Comparison of ENCODE assay signal across 14 cellular contexts in genomic region chr5:180467028-180467427, GRCh38. TPM values are rescaled to one million over a fixed set of nuclear protein-coding genes. Genes with fewer than 3 reads are reported as not detected.
DNase-seq lines count a peak whose midpoint lies in the region; ATAC-seq, FAIRE-seq and TF ChIP-seq lines count a peak whose summit lies in the region.
"Had no signal": no experiment of that assay in that cellular context is flagged by ENCODE, and none has a peak within 500 bp of the region (broad histone marks: within the 10 kb centered on the region; RNA-seq: fewer than 3 reads in every experiment).

No MANE protein-coding gene starts in this region.

- no peak overlapping the region for H3K27ac ChIP-seq in GM23338 (ENCODE audit: low read depth)
- H3K27ac ChIP-seq in small intestine (ENCODE audit: low read depth in 1 of 2, low read length in 1 of 2), result no peak overlapping the region
- no peak overlapping the region for H3K27ac ChIP-seq in Karpas-422 (ENCODE audit: low read length)
- H3K27ac ChIP-seq: esophagus muscularis mucosa, SJSA1 had no signal

- H3K9ac ChIP-seq in Karpas-422 (ENCODE audit: low read length), result no peak overlapping the region

- H3K4me1 ChIP-seq in GM23338 (ENCODE audit: insufficient read depth), result no peaks in the 10 kb centered on the region
- H3K4me1 ChIP-seq in small intestine (ENCODE audit: control insufficient read depth in 2 of 2, insufficient read depth in 1 of 2, low read depth in 1 of 2, low read length in 1 of 2), result peaks cover 0 to 2% of the 10 kb centered on the region in 2 donors
- H3K4me1 ChIP-seq in Karpas-422 (ENCODE audit: low read length), result no peaks in the 10 kb centered on the region

- H3F3A ChIP-seq in GM23338 (replicated peaks; ENCODE audit: low read depth), result no peaks in the 10 kb centered on the region; the same call in 1 of the 2 replicates

- H3K79me2 ChIP-seq in GM23338 (replicated peaks; ENCODE audit: insufficient read depth), result no peaks in the 10 kb centered on the region
- H3K79me2 ChIP-seq in Karpas-422 (ENCODE audit: low read length), result no peaks in the 10 kb centered on the region

- peaks cover 4% of the 10 kb centered on the region for H3K9me3 Mint-ChIP-seq in GM23338
- peaks cover 0 to 12% (median 5%) of the 10 kb centered on the region in 7 donors for H3K9me3 Mint-ChIP-seq in CD14-positive monocyte
- H3K9me3 Mint-ChIP-seq: activated T-helper 1 cell treated with anti-CD3 and anti-CD28 coated beads, Interleukin-12 subunit alpha, Interleukin-12 subunit beta, Interleukin-2, Interleukin-4 antibody, amounts not matched to agents 30 ng/mL and 10 ng/mL and 1 ng/mL, durations not matched to agents 14 hours and 24 hours and 36 hours had no signal

- TF ChIP-seq CTCF in GM23338 (conservative IDR thresholded peaks at IDR 0.05; ENCODE audit: low read depth in 2 of 2) (no peak), CD14-positive monocyte (IDR thresholded peaks at IDR 0.05) (no peak)

- H3K36me3 Mint-ChIP-seq in GM23338 (ENCODE audit: low read depth) (peaks cover 3% of the 10 kb centered on the region; the same call in 2 of the 3 replicates), CD14-positive monocyte (no peaks in the 10 kb centered on the region)

- ATAC-seq in GM23338, result no peak

- DNase-seq in GM23338 (ENCODE audit: low spot score) (no peak), RPMI7951 (ENCODE audit: low read depth) (peak; percentile 80), cardiac septum (ENCODE audit: low spot score) (peak; percentile 69), small intestine (peak; percentile 74), DMS153 treated with DMSO at 0.1 percent for 48 hours (lab: John Stamatoyannopoulos, UW; ENCODE audit: unreplicated experiment) (no peak), CD14-positive monocyte (ENCODE audit: low spot score) (no peak), NCI-H774 (lab: John Stamatoyannopoulos, UW) (no peak), Karpas-422 (no peak)
- DNase-seq: central memory CD4-positive, alpha-beta T cell; HFFc6; NCI-H446 had no signal

- H3K4me2 ChIP-seq in GM23338 (no peak overlapping the region), Karpas-422 (ENCODE audit: low read depth, low read length, poor library complexity, severe bottlenecking) (no peak overlapping the region)

- H3K4me3 Mint-ChIP-seq in GM23338 (no peak overlapping the region), CD14-positive monocyte (no peak overlapping the region)
- H3K4me3 Mint-ChIP-seq: activated T-helper 1 cell treated with anti-CD3 and anti-CD28 coated beads, Interleukin-12 subunit alpha, Interleukin-12 subunit beta, Interleukin-2, Interleukin-4 antibody, amounts not matched to agents 30 ng/mL and 10 ng/mL and 1 ng/mL, durations not matched to agents 14 hours and 24 hours and 36 hours; HFFc6 had no signal

- no peak for FAIRE-seq in small intestine (lab: Jason Lieb, UNC)

- peaks cover 8% of the 10 kb centered on the region; the same call in 2 of the 3 replicates for H3K4me1 Mint-ChIP-seq in GM23338
- no peaks in the 10 kb centered on the region for H3K4me1 Mint-ChIP-seq in CD14-positive monocyte

- H3K9me2 ChIP-seq in GM23338 (ENCODE audit: insufficient read depth) (no peaks in the 10 kb centered on the region), Karpas-422 (replicated peaks; ENCODE audit: insufficient read depth, low read length) (no peaks in the 10 kb centered on the region)

- intact Hi-C loops in cardiac septum (cut with DNase I) (no loop called here), CD14-positive monocyte (cut with micrococcal nuclease) (no loop called here)

- H4K20me1 ChIP-seq in GM23338 (replicated peaks; ENCODE audit: insufficient read depth), result no peaks in the 10 kb centered on the region
- no peaks in the 10 kb centered on the region for H4K20me1 ChIP-seq in Karpas-422 (ENCODE audit: insufficient read depth, low read depth, low read length)

- no peaks in the 10 kb centered on the region for H3K36me3 ChIP-seq in GM23338 (ENCODE audit: insufficient read depth)
- no peaks in the 10 kb centered on the region for H3K36me3 ChIP-seq in small intestine (ENCODE audit: control insufficient read depth in 2 of 2, insufficient read depth in 2 of 2, low read length in 2 of 2)
- H3K36me3 ChIP-seq in Karpas-422 (ENCODE audit: insufficient read depth, low read length), result no peaks in the 10 kb centered on the region
- H3K36me3 ChIP-seq: esophagus muscularis mucosa, SJSA1 had no signal

- H2AFZ ChIP-seq in GM23338 (0 out of 2 replicates have a peak overlapping the region, but pooled peaks have one; percentile 18), Karpas-422 (ENCODE audit: low read length) (no peak overlapping the region)

- H3K9me3 ChIP-seq in small intestine (ENCODE audit: control insufficient read depth, low read depth), result no peaks in the 10 kb centered on the region
- H3K9me3 ChIP-seq in Karpas-422 (ENCODE audit: low read length), result no peaks in the 10 kb centered on the region
- H3K9me3 ChIP-seq: esophagus muscularis mucosa had no signal

- peaks cover 9% of the 10 kb centered on the region for H3K27me3 Mint-ChIP-seq in GM23338 (ENCODE audit: insufficient read depth, low read depth, poor library complexity)
- H3K27me3 Mint-ChIP-seq in CD14-positive monocyte (ENCODE audit: low read depth in 3 of 3), result peaks cover 2 to 8% (median 2%) of the 10 kb centered on the region in 3 donors

- H3K27ac Mint-ChIP-seq in GM23338 (no peak overlapping the region), CD14-positive monocyte (no peak overlapping the region)
- H3K27ac Mint-ChIP-seq: activated T-helper 1 cell treated with anti-CD3 and anti-CD28 coated beads, Interleukin-12 subunit alpha, Interleukin-12 subunit beta, Interleukin-2, Interleukin-4 antibody, amounts not matched to agents 30 ng/mL and 10 ng/mL and 1 ng/mL, durations not matched to agents 14 hours and 24 hours and 36 hours; HFFc6 had no signal

- 18 to 36% (median 21%) methylated on average over 7 of the region's 7 CpGs for WGBS in small intestine, 3 donors

- H3K4me3 ChIP-seq in GM23338, result no peak overlapping the region
- no peak overlapping the region for H3K4me3 ChIP-seq in small intestine (ENCODE audit: low read depth in 1 of 2, low read length in 2 of 2)
- no peak overlapping the region for H3K4me3 ChIP-seq in Karpas-422 (ENCODE audit: low read length)
- H3K4me3 ChIP-seq: esophagus muscularis mucosa, SJSA1 had no signal

- H3K27me3 ChIP-seq in GM23338 (ENCODE audit: insufficient read depth) (no peaks in the 10 kb centered on the region), small intestine (ENCODE audit: control insufficient read depth in 2 of 2, insufficient read depth in 2 of 2, low read length in 2 of 2) (peaks cover 0 to 4% of the 10 kb centered on the region in 2 donors), Karpas-422 (ENCODE audit: low read length) (no peaks in the 10 kb centered on the region)
- H3K27me3 ChIP-seq: SJSA1 had no signal

TF ChIP-seq in GM23338, 12 proteins besides CTCF, POLR2A, EP300 and RAD21 (continues in another document):
- TF ChIP-seq POLR2AphosphoS5 (IDR thresholded peaks at IDR 0.05; ENCODE audit: low read depth) (no peak), CREB1 (CRISPR knock-in tag; IDR thresholded peaks at IDR 0.05; ENCODE audit: low read depth) (no peak)

RNA-seq across cellular contexts. Expression of gene CNOT6, which starts 27.2 kb away (rescaled TPM):
- 38.7 and 41.7 TPM in 2 replicates for total RNA-seq in GM23338 (2014; rRNA removed; shearing (Covaris generic))
- 11.4 and 14.6 TPM in 2 replicates for polyA plus RNA-seq in GM23338 (2016; fragmentation: Nextera tagmentation; extraction: Ambion mirVana)
- 7.3 and 7.6 TPM in 2 replicates for total RNA-seq in RPMI7951 (2014; rRNA removed; shearing (Covaris generic))
- total RNA-seq in cardiac septum, result 18.4 TPM
- 10 to 100 TPM in 2 of 3 donors, 1 to 10 TPM in 1; 9.5 to 16.8 (median 12.3) TPM for polyA plus RNA-seq in small intestine
- polyA plus RNA-seq in CD14-positive monocyte, result 1 to 10 TPM; 4.8 to 9.5 TPM
- total RNA-seq in Karpas-422 (2014; rRNA removed; shearing (Covaris generic); ENCODE audit: low replicate concordance), result 10.4 and 20.1 TPM in 2 replicates

Comparison
In these comparisons a context has a peak if more than half of its experiments do, and no peak if none do; other contexts are left out.
1. DNase-seq: peak in RPMI7951 (single experiment), cardiac septum (single experiment) and small intestine (single experiment); none in GM23338 (single experiment), DMS153 treated with DMSO at 0.1 percent for 48 hours (single experiment), CD14-positive monocyte (single experiment), NCI-H774 (single experiment) and Karpas-422 (single experiment).